In genomic region chr2:28640263-28640907, GRCh38 we compare ENCODE assay signal across 23 cellular contexts.
DNase-seq lines count a peak whose midpoint lies in the region; ATAC-seq, FAIRE-seq and TF ChIP-seq lines count a peak whose summit lies in the region.
"Had no signal": no experiment of that assay in that cellular context is flagged by ENCODE, and none has a peak within 500 bp of the region (broad histone marks: within the 10 kb centered on the region; RNA-seq: fewer than 3 reads in every experiment).

No MANE protein-coding gene starts in this region.

- no peak overlapping the region for H2AFZ ChIP-seq in PC-3 (ENCODE audit: low read length)
- H2AFZ ChIP-seq in K562 (ENCODE audit: low read depth, low read length), result no peak overlapping the region

- no peaks in the 10 kb centered on the region for H3K79me2 ChIP-seq in PC-3 (ENCODE audit: low read length)
- no peaks in the 10 kb centered on the region for H3K79me2 ChIP-seq in K562 (ENCODE audit: control insufficient read depth, insufficient read depth, low read length)

- no peak for TF ChIP-seq EP300 in K562 (IDR thresholded peaks at IDR 0.05; ENCODE audit: low read length)

- FAIRE-seq in K562 (lab: Jason Lieb, UNC), result no peak

- H3K4me3 ChIP-seq in PC-3 (ENCODE audit: low read length) (no peak overlapping the region), K562 (no peak overlapping the region), right lobe of liver (no peak overlapping the region), thoracic aorta (no peak overlapping the region)
- H3K4me3 ChIP-seq: heart right ventricle, skin epidermis, tibial nerve had no signal

- TF ChIP-seq CTCF in PC-3 (conservative IDR thresholded peaks at IDR 0.05; ENCODE audit: low read depth, low read length), result no peak
- no peak for TF ChIP-seq CTCF in K562 (IDR thresholded peaks at IDR 0.05 in 2 of 3, conservative IDR thresholded peaks at IDR 0.05 in 1 of 3; ENCODE audit: insufficient read depth in 2 of 3, low read depth in 1 of 3, low read length in 3 of 3)
- no peak for TF ChIP-seq CTCF in right lobe of liver (IDR thresholded peaks at IDR 0.05)
- no peak for TF ChIP-seq CTCF in thoracic aorta (IDR thresholded peaks at IDR 0.05)

- no peaks in the 10 kb centered on the region for H3K9me1 ChIP-seq in K562 (ENCODE audit: control insufficient read depth, insufficient read depth, low read length)

- CTCF ChIA-PET in PC-3 (lab: Charles Lee), result interaction anchor here (0.5 kb wide), 1 partner anchor 934 kb away, joined by 4 read pairs; no protein-coding TSS in a partner anchor
- CTCF ChIA-PET in K562 (lab: Yijun Ruan, JAX; ENCODE audit: low intra/inter-chr PET ratio), result no interaction called here

- H3K9me3 ChIP-seq in PC-3 (ENCODE audit: low read length) (no peaks in the 10 kb centered on the region), K562 (replicated peaks; ENCODE audit: control insufficient read depth, insufficient read depth, low read depth, low read length) (no peaks in the 10 kb centered on the region), right lobe of liver (no peaks in the 10 kb centered on the region), thoracic aorta (no peaks in the 10 kb centered on the region)
- H3K9me3 ChIP-seq: heart right ventricle, tibial nerve had no signal

- H3K27ac ChIP-seq in PC-3 (ENCODE audit: low read length), result peak overlapping the region; percentile 88
- H3K27ac ChIP-seq in K562 (ENCODE audit: extremely low read depth, low read depth, low read length), result no peak overlapping the region
- peak overlapping the region in 2 of 3 donors; percentile 21 to 64 for H3K27ac ChIP-seq in right lobe of liver
- peak overlapping the region; percentile 51 to 100 for H3K27ac ChIP-seq in thoracic aorta
- H3K27ac ChIP-seq: foreskin keratinocyte, heart right ventricle, HL-60, skin epidermis, tibial nerve, VCaP had no signal

- in situ Hi-C loops in K562 (cut with MboI), result no loop called here

- H3F3A ChIP-seq in PC-3 (ENCODE audit: low read length, unreplicated experiment), result no peaks in the 10 kb centered on the region

- POLR2A ChIA-PET in PC-3 (lab: Charles Lee; ENCODE audit: unreplicated experiment) (interaction anchor here (0.6 kb wide), 1 partner anchor 111 kb away, joined by 7 read pairs; the partner anchor contains the start of gene PPP1CB), K562 (lab: Yijun Ruan, JAX) (interaction anchor here (0.7 kb wide), 2 partner anchors 114 to 167 kb away, joined by 3 read pairs; no protein-coding TSS in a partner anchor)

- peak overlapping the region; percentile 53 for H3K4me2 ChIP-seq in PC-3 (ENCODE audit: low read length)
- H3K4me2 ChIP-seq in K562 (ENCODE audit: insufficient read depth, low read length), result no peak overlapping the region

- H4K20me1 ChIP-seq in PC-3 (ENCODE audit: low read length) (no peaks in the 10 kb centered on the region), K562 (replicated peaks; ENCODE audit: control insufficient read depth, insufficient read depth, low read length) (no peaks in the 10 kb centered on the region)

- intact Hi-C loops in PC-3 (cut with micrococcal nuclease) (loop anchor here (5.0 kb wide), 1 partner anchor 77 kb away; no protein-coding TSS in a partner anchor), K562 (cut with micrococcal nuclease) (no loop called here), right lobe of liver (cut with DNase I) (no loop called here)

- H3K9ac ChIP-seq in PC-3 (ENCODE audit: low read length) (peak overlapping the region; percentile 62), K562 (ENCODE audit: insufficient read depth in 1 of 2, low read depth in 2 of 2, low read length in 2 of 2) (no peak overlapping the region)

- no TSS peak for BruUV-seq in PC-3 (replicated peaks; lab: Mats Ljungman, UMichigan)
- BruUV-seq in K562 (replicated peaks; lab: Mats Ljungman, UMichigan), result no TSS peak

- H3K4me1 ChIP-seq in PC-3 (ENCODE audit: insufficient read depth, low read length) (peaks cover 47% of the 10 kb centered on the region), K562 (replicated peaks in 1 of 2; ENCODE audit: control insufficient read depth in 2 of 2, insufficient read depth in 2 of 2, low read length in 2 of 2) (peaks cover 0 to 5% of the 10 kb centered on the region in 2 experiments; a peak in 4 of 5 replicates), right lobe of liver (peaks cover 0 to 28% (median 14%) of the 10 kb centered on the region in 4 donors), thoracic aorta (ENCODE audit: control insufficient read depth in 1 of 2, low read depth in 2 of 2) (peaks cover 35 to 76% of the 10 kb centered on the region in 2 donors)

- H3K36me3 ChIP-seq in PC-3 (ENCODE audit: low read depth, low read length), result no peaks in the 10 kb centered on the region
- no peaks in the 10 kb centered on the region for H3K36me3 ChIP-seq in K562 (ENCODE audit: control insufficient read depth, insufficient read depth, low read length)
- no peaks in the 10 kb centered on the region for H3K36me3 ChIP-seq in right lobe of liver
- H3K36me3 ChIP-seq in thoracic aorta, result no peaks in the 10 kb centered on the region
- H3K36me3 ChIP-seq: heart right ventricle, tibial nerve had no signal

- no peak for TF ChIP-seq RAD21 in K562 (CRISPR knock-in tag; conservative IDR thresholded peaks at IDR 0.05 in 1 of 2, IDR thresholded peaks at IDR 0.05 in 1 of 2)

- DNase-seq in PC-3 (no peak), K562 (ENCODE audit: extremely low read depth in 1 of 4, low spot score in 3 of 4) (no peak), right lobe of liver (no peak), thoracic aorta (ENCODE audit: low spot score) (no peak), OCI-M1 (lab: John Stamatoyannopoulos, UW) (no peak)
- DNase-seq in stimulated activated naive CD4-positive, alpha-beta T cell treated with Interleukin-2 at 50 U/mL for 16 hours (lab: John Stamatoyannopoulos, UW), result no peak
- DNase-seq: activated CD4-positive, alpha-beta T cell treated with anti-CD3 and anti-CD28 coated beads for 48 hours; activated CD8-positive, alpha-beta memory T cell treated with anti-CD3 and anti-CD28 coated beads for 24 hours; effector memory CD4-positive, alpha-beta T cell; heart right ventricle; Kasumi-1; NCI-H1048; NCI-H1694 treated with DMSO at 0.1 percent for 48 hours; NCI-H524 treated with DMSO at 0.1 percent for 48 hours; occipital lobe; SW 1271; T-helper 9 cell had no signal

- no peaks in the 10 kb centered on the region for H3K9me2 ChIP-seq in PC-3 (replicated peaks; ENCODE audit: low read length)

- 21% methylated on average over 13 of the region's 14 CpGs for WGBS in K562 (ENCODE audit: insufficient coverage, low coverage, missing lambda C conversion rate)
- WGBS in right lobe of liver (ENCODE audit: insufficient coverage, low coverage, low lambda C conversion rate, missing lambda C conversion rate), result 57% methylated on average over 10 of the region's 14 CpGs

- no peak for ATAC-seq in PC-3
- no peak for ATAC-seq in K562
- ATAC-seq in right lobe of liver, result no peak
- ATAC-seq in thoracic aorta (ENCODE audit: insufficient number of reproducible peaks, low FRiP score, low read depth), result no peak
- ATAC-seq in GM18858 (IDR thresholded peaks at IDR 0.05; ENCODE audit: unreplicated experiment), result no peak
- ATAC-seq: foreskin keratinocyte, heart right ventricle had no signal

- TF ChIP-seq POLR2A in K562 (conservative IDR thresholded peaks at IDR 0.05) (no peak), right lobe of liver (IDR thresholded peaks at IDR 0.05) (no peak)

- no peaks in the 10 kb centered on the region for H3K27me3 ChIP-seq in PC-3 (ENCODE audit: low read length)
- peaks cover 17 to 46% of the 10 kb centered on the region in 2 experiments; a peak in 4 of 5 replicates for H3K27me3 ChIP-seq in K562 (ENCODE audit: control insufficient read depth in 2 of 2, insufficient read depth in 2 of 2, low read length in 2 of 2)
- no peaks in the 10 kb centered on the region for H3K27me3 ChIP-seq in right lobe of liver
- no peaks in the 10 kb centered on the region for H3K27me3 ChIP-seq in thoracic aorta (replicated peaks; ENCODE audit: insufficient read depth)
- H3K27me3 ChIP-seq: foreskin keratinocyte, heart right ventricle, tibial nerve had no signal

TF ChIP-seq in K562, 482 proteins besides CTCF, POLR2A, EP300 and RAD21 (continues in another document):
- TF ChIP-seq NR2C2 (CRISPR knock-in tag; IDR thresholded peaks at IDR 0.05) (0 out of 2 replicates have a peak, but pooled peaks have one; percentile 3), NR2C2 (tag; IDR thresholded peaks at IDR 0.05) (no peak), SETDB1 (IDR thresholded peaks at IDR 0.05; ENCODE audit: low read length) (no peak), FOXK2 (conservative IDR thresholded peaks at IDR 0.05 in 1 of 2, IDR thresholded peaks at IDR 0.05 in 1 of 2; ENCODE audit: low read depth in 2 of 2) (no peak), ZBTB43 (CRISPR knock-in tag; IDR thresholded peaks at IDR 0.05) (no peak), PCBP1 (IDR thresholded peaks at IDR 0.05; ENCODE audit: low read depth, low read length, poor library complexity, severe bottlenecking) (no peak)
- TF ChIP-seq, protein P1, sequence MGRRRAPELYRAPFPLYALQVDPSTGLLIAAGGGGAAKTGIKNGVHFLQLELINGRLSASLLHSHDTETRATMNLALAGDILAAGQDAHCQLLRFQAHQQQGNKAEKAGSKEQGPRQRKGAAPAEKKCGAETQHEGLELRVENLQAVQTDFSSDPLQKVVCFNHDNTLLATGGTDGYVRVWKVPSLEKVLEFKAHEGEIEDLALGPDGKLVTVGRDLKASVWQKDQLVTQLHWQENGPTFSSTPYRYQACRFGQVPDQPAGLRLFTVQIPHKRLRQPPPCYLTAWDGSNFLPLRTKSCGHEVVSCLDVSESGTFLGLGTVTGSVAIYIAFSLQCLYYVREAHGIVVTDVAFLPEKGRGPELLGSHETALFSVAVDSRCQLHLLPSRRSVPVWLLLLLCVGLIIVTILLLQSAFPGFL (CRISPR knock-in tag; IDR thresholded peaks at IDR 0.05), result no peak
